ENCODE assay signal across 10 cellular contexts in genomic region chr1:205068457-205069035, GRCh38. TPM values are rescaled to one million over a fixed set of nuclear protein-coding genes. Genes with fewer than 3 reads are reported as not detected.
"Had no signal": no experiment of that assay in that cellular context is flagged by ENCODE, and none has a peak within 500 bp of the region (broad histone marks: within the 10 kb centered on the region; RNA-seq: fewer than 3 reads in every experiment).

No MANE protein-coding gene starts in this region.

- H3K36me3 ChIP-seq: esophagus squamous epithelium, lower lobe of right lung, neural progenitor cell, pancreas had no signal

- H3K4me1 ChIP-seq: lower lobe of right lung, neural progenitor cell, pancreas had no signal

- H3K4me2 ChIP-seq: neural progenitor cell had no signal

- H3K9ac ChIP-seq: neural progenitor cell had no signal

- H3K9me3 ChIP-seq: esophagus squamous epithelium, lower lobe of right lung, pancreas had no signal

- H3K27ac ChIP-seq: esophagus squamous epithelium, lower lobe of right lung, neural progenitor cell, pancreas had no signal

- H3K4me3 ChIP-seq: esophagus squamous epithelium, lower lobe of right lung, neural progenitor cell, pancreas had no signal

- DNase-seq: activated CD4-positive, alpha-beta T cell treated with anti-CD3 and anti-CD28 coated beads, Interleukin-2, amount 50 U/mL, for 4 hours; activated T-cell treated with anti-CD3 and anti-CD28 coated beads, Interleukin-2, amount 50 U/mL, for 1 hour; amygdala; esophagus squamous epithelium; lower lobe of right lung; pancreas; retina; trophoblast cell had no signal

- H3K27me3 ChIP-seq: esophagus squamous epithelium, neural progenitor cell, pancreas had no signal

- H2AFZ ChIP-seq: neural progenitor cell had no signal

- ATAC-seq: lower lobe of right lung; stimulated activated effector memory CD8-positive, alpha-beta T cell treated with anti-CD3 and anti-CD28 coated beads, Interleukin-12 subunit alpha, Interleukin-12 subunit beta, amount 100 ng/mL, for 72 hours had no signal

RNA-seq across cellular contexts. Expression of gene CNTN2, which starts 25.5 kb away (rescaled TPM):
- total RNA-seq: lower lobe of right lung had no signal
